In genomic region chr3:103393395-103394186, GRCh38 we compare ENCODE assay signal across 25 cellular contexts.
DNase-seq lines count a peak whose midpoint lies in the region; ATAC-seq, FAIRE-seq and TF ChIP-seq lines count a peak whose summit lies in the region.
"Had no signal": no experiment of that assay in that cellular context is flagged by ENCODE, and none has a peak within 500 bp of the region (broad histone marks: within the 10 kb centered on the region; RNA-seq: fewer than 3 reads in every experiment).

No MANE protein-coding gene starts in this region.

- peak overlapping the region; percentile 96 for H2BK120ac ChIP-seq in IMR-90 (ENCODE audit: low read depth, low read length)

- H3K4me1 ChIP-seq in IMR-90 (ENCODE audit: control insufficient read depth, insufficient read depth, low read length) (peaks cover 2% of the 10 kb centered on the region), heart right ventricle (no peaks in the 10 kb centered on the region), Karpas-422 (ENCODE audit: low read length) (no peaks in the 10 kb centered on the region)
- H3K4me1 ChIP-seq: esophagus squamous epithelium, HAP-1, right lobe of liver, upper lobe of right lung had no signal

- H4K5ac ChIP-seq in IMR-90 (ENCODE audit: low read depth, low read length): peak overlapping the region; percentile 65; the same call in 1 of the 2 replicates

- peak overlapping the region; percentile 74; the same call in 1 of the 2 replicates for H2AK5ac ChIP-seq in IMR-90 (ENCODE audit: low read depth, low read length)

- dilution Hi-C loops in IMR-90 (cut with HindIII; ENCODE audit: low sequenced_read_pairs, unreplicated experiment): no loop called here

- no peaks in the 10 kb centered on the region for H3K27me3 ChIP-seq in IMR-90 (ENCODE audit: control insufficient read depth, insufficient read depth, low read length)
- H3K27me3 ChIP-seq in heart right ventricle: no peaks in the 10 kb centered on the region
- no peaks in the 10 kb centered on the region for H3K27me3 ChIP-seq in Karpas-422 (ENCODE audit: low read length)
- H3K27me3 ChIP-seq: esophagus squamous epithelium, right lobe of liver, upper lobe of right lung had no signal

- H3K4me1 Mint-ChIP-seq in chondrocyte (ENCODE audit: low read depth) (peaks cover 11% of the 10 kb centered on the region), osteocyte (ENCODE audit: unreplicated experiment) (peaks cover 19% of the 10 kb centered on the region)
- H3K4me1 Mint-ChIP-seq: activated CD4-positive, alpha-beta T cell treated with anti-CD3 and anti-CD28 coated beads for 36 hours; nephron had no signal

- H3K79me1 ChIP-seq in IMR-90 (ENCODE audit: low read depth in 1 of 2, low read length in 2 of 2): no peaks in the 10 kb centered on the region

- H3K9ac ChIP-seq in IMR-90 (ENCODE audit: low read depth, low read length) (no peak overlapping the region), Karpas-422 (ENCODE audit: low read length) (no peak overlapping the region)

- peak overlapping the region; percentile 60; the same call in 1 of the 2 replicates for H3K23ac ChIP-seq in IMR-90 (ENCODE audit: low read depth, low read length)

- DNase-seq in AG20443 (ENCODE audit: low spot score): peak; percentile 9
- peak; percentile 71 for DNase-seq in IMR-90
- no peak for DNase-seq in chondrocyte (ENCODE audit: low spot score)
- no peak for DNase-seq in osteocyte (ENCODE audit: extremely low spot score, unreplicated experiment)
- DNase-seq in frontal cortex (ENCODE audit: low spot score in 2 of 2): no peak
- DNase-seq in heart right ventricle: no peak
- DNase-seq in coronary artery (ENCODE audit: low spot score): no peak
- DNase-seq in Karpas-422: no peak
- DNase-seq: activated CD4-positive, alpha-beta T cell treated with anti-CD3 and anti-CD28 coated beads for 36 hours; activated naive CD4-positive, alpha-beta T cell treated with anti-CD3 and anti-CD28 coated beads for 36 hours; activated T-cell treated with anti-CD3 and anti-CD28 coated beads, Interleukin-2, amount 50 U/mL, for 48 hours; anterior cingulate cortex; CD4-positive, alpha-beta T cell; DMS153; effector memory CD8-positive, alpha-beta T cell; esophagus squamous epithelium; KG1; NCI-H187 treated with DMSO at 0.1 percent for 48 hours; NCI-H82; right lobe of liver; Right ventricle myocardium superior; upper lobe of right lung had no signal

- H3K9me2 ChIP-seq in Karpas-422 (replicated peaks; ENCODE audit: insufficient read depth, low read length): no peaks in the 10 kb centered on the region

- no TSS peak for BruUV-seq in IMR-90 (replicated peaks; lab: Mats Ljungman, UMichigan)

- no CpG with 5 or more reads among the region's 4 CpGs for WGBS in IMR-90 (ENCODE audit: extremely low coverage in 2 of 2, insufficient read length in 1 of 2), 2 experiments
- WGBS in heart right ventricle, 2 donors: 70 to 82% methylated on average over 4 of the region's 4 CpGs

- H2AK9ac ChIP-seq in IMR-90 (replicated peaks; ENCODE audit: low read depth, low read length, poor library complexity): no peak overlapping the region

- H3K27ac ChIP-seq in IMR-90 (ENCODE audit: insufficient read depth, low read length): peak overlapping the region; percentile 77; the same call in 1 of the 2 replicates
- H3K27ac ChIP-seq in heart right ventricle: no peak overlapping the region
- H3K27ac ChIP-seq in coronary artery: no peak overlapping the region
- H3K27ac ChIP-seq in Karpas-422 (ENCODE audit: low read length): no peak overlapping the region
- H3K27ac ChIP-seq: esophagus squamous epithelium, right lobe of liver, upper lobe of right lung had no signal

- H2AFZ ChIP-seq in IMR-90 (replicated peaks; ENCODE audit: low read length, poor library complexity): peak overlapping the region; percentile 72
- H2AFZ ChIP-seq in Karpas-422 (ENCODE audit: low read length): no peak overlapping the region

- peak overlapping the region; percentile 94 for H2BK5ac ChIP-seq in IMR-90 (ENCODE audit: low read depth, low read length, poor library complexity, severe bottlenecking)

- intact Hi-C loops in IMR-90 (cut with micrococcal nuclease) (no loop called here), heart right ventricle (cut with DNase I) (no loop called here)

- no peak for TF ChIP-seq RAD21 in IMR-90 (IDR thresholded peaks at IDR 0.05; ENCODE audit: low read length)

- no peak for FAIRE-seq in frontal cortex (lab: Jason Lieb, UNC)

- H3K9me1 ChIP-seq in IMR-90 (ENCODE audit: insufficient read depth, low read length): no peaks in the 10 kb centered on the region

- no peak overlapping the region for H3K4me3 Mint-ChIP-seq in chondrocyte (ENCODE audit: unreplicated experiment)
- H3K4me3 Mint-ChIP-seq in osteocyte (ENCODE audit: unreplicated experiment): no peak overlapping the region
- H3K4me3 Mint-ChIP-seq: activated CD4-positive, alpha-beta T cell treated with anti-CD3 and anti-CD28 coated beads for 36 hours; activated naive CD4-positive, alpha-beta T cell treated with anti-CD3 and anti-CD28 coated beads for 36 hours; CD4-positive, alpha-beta T cell; effector memory CD8-positive, alpha-beta T cell; nephron had no signal

- H3K4ac ChIP-seq in IMR-90 (ENCODE audit: low read depth, low read length): peak overlapping the region; percentile 95

- peak overlapping the region; percentile 97 for H2BK20ac ChIP-seq in IMR-90 (ENCODE audit: low read depth, low read length)

- no peaks in the 10 kb centered on the region for H3K9me3 ChIP-seq in IMR-90 (ENCODE audit: control insufficient read depth, insufficient read depth, low read length)
- no peaks in the 10 kb centered on the region for H3K9me3 ChIP-seq in heart right ventricle
- peaks cover 6% of the 10 kb centered on the region for H3K9me3 ChIP-seq in Karpas-422 (ENCODE audit: low read length)
- H3K9me3 ChIP-seq: esophagus squamous epithelium, HAP-1, right lobe of liver, upper lobe of right lung had no signal

- H3K4me3 ChIP-seq in IMR-90 (ENCODE audit: insufficient read depth, low read depth, low read length) (no peak overlapping the region), heart right ventricle (no peak overlapping the region), coronary artery (no peak overlapping the region), Karpas-422 (ENCODE audit: low read length) (no peak overlapping the region)
- H3K4me3 ChIP-seq: esophagus squamous epithelium, HAP-1, right lobe of liver, upper lobe of right lung had no signal

- H3K27ac Mint-ChIP-seq in chondrocyte (ENCODE audit: unreplicated experiment) (peak overlapping the region; percentile 20), osteocyte (ENCODE audit: unreplicated experiment) (peak overlapping the region; percentile 28)
- H3K27ac Mint-ChIP-seq: activated CD4-positive, alpha-beta T cell treated with anti-CD3 and anti-CD28 coated beads for 36 hours; activated naive CD4-positive, alpha-beta T cell treated with anti-CD3 and anti-CD28 coated beads for 36 hours; CD4-positive, alpha-beta T cell; effector memory CD8-positive, alpha-beta T cell; nephron had no signal

- peak overlapping the region; percentile 48; the same call in 1 of the 2 replicates for H3K4me2 ChIP-seq in IMR-90 (ENCODE audit: low read depth, low read length)
- no peak overlapping the region for H3K4me2 ChIP-seq in Karpas-422 (ENCODE audit: low read depth, low read length, poor library complexity, severe bottlenecking)

- in situ Hi-C loops in IMR-90 (cut with MboI; ENCODE audit: low sequenced_read_pairs): no loop called here

- CTCF ChIA-PET in IMR-90 (lab: Yijun Ruan, JAX): no interaction called here

- H3K27me3 Mint-ChIP-seq in chondrocyte (ENCODE audit: low read depth) (peaks cover 4% of the 10 kb centered on the region), osteocyte (ENCODE audit: unreplicated experiment) (no peaks in the 10 kb centered on the region)
- H3K27me3 Mint-ChIP-seq: activated CD4-positive, alpha-beta T cell treated with anti-CD3 and anti-CD28 coated beads for 36 hours; CD4-positive, alpha-beta T cell; effector memory CD8-positive, alpha-beta T cell had no signal

- TF ChIP-seq POLR2A in IMR-90 (IDR thresholded peaks at IDR 0.05; ENCODE audit: low read depth, low read length): no peak

- H3K18ac ChIP-seq in IMR-90 (ENCODE audit: low read depth, low read length): peak overlapping the region; percentile 90; the same call in 1 of the 2 replicates

- H4K8ac ChIP-seq in IMR-90 (ENCODE audit: low read depth in 2 of 2, low read length in 2 of 2): peak overlapping the region in 1 of 2 experiments; percentile 83; a peak in 2 of 4 replicates

- TF ChIP-seq CTCF in IMR-90 (conservative IDR thresholded peaks at IDR 0.05; ENCODE audit: low read depth, low read length): no peak
- TF ChIP-seq CTCF in chondrocyte (IDR thresholded peaks at IDR 0.05): no peak
- no peak for TF ChIP-seq CTCF in osteocyte (IDR thresholded peaks at IDR 0.05)
- TF ChIP-seq CTCF in heart right ventricle (IDR thresholded peaks at IDR 0.05): no peak
- no peak for TF ChIP-seq CTCF in coronary artery (IDR thresholded peaks at IDR 0.05)

- H4K20me1 ChIP-seq in IMR-90 (ENCODE audit: insufficient read depth, low read length): no peaks in the 10 kb centered on the region
- no peaks in the 10 kb centered on the region for H4K20me1 ChIP-seq in Karpas-422 (ENCODE audit: insufficient read depth, low read depth, low read length)

- no peak overlapping the region for H2BK15ac ChIP-seq in IMR-90 (ENCODE audit: low read depth, low read length)

- 0 out of 2 replicates have a peak overlapping the region, but pooled peaks have one; percentile 52 for H3K14ac ChIP-seq in IMR-90 (replicated peaks; ENCODE audit: low read depth, low read length)

- peak; percentile 60 for ATAC-seq in IMR-90 (ENCODE audit: low read depth)
- ATAC-seq in heart right ventricle: no peak
- ATAC-seq: activated CD4-positive, alpha-beta T cell treated with anti-CD3 and anti-CD28 coated beads for 36 hours; effector memory CD8-positive, alpha-beta T cell; left lobe of liver; right lobe of liver; upper lobe of right lung had no signal

- H3K36me3 ChIP-seq in IMR-90 (ENCODE audit: control insufficient read depth, insufficient read depth, low read length) (no peaks in the 10 kb centered on the region), heart right ventricle (no peaks in the 10 kb centered on the region), Karpas-422 (ENCODE audit: insufficient read depth, low read length) (no peaks in the 10 kb centered on the region)
- H3K36me3 ChIP-seq: esophagus squamous epithelium, HAP-1, right lobe of liver, upper lobe of right lung had no signal

- no peaks in the 10 kb centered on the region for H3K79me2 ChIP-seq in Karpas-422 (ENCODE audit: low read length)

- POLR2A ChIA-PET in IMR-90 (lab: Charles Lee; ENCODE audit: unreplicated experiment): no interaction called here

- peak overlapping the region; percentile 87 for H4K91ac ChIP-seq in IMR-90 (ENCODE audit: insufficient read depth, low read depth, low read length)

- no peaks in the 10 kb centered on the region for H3K36me3 Mint-ChIP-seq in chondrocyte (ENCODE audit: low read depth)
- H3K36me3 Mint-ChIP-seq in osteocyte (ENCODE audit: unreplicated experiment): no peaks in the 10 kb centered on the region

- H3K56ac ChIP-seq in IMR-90 (ENCODE audit: extremely low read depth, insufficient read depth, low read length): peak overlapping the region; percentile 71

- H3K9me3 Mint-ChIP-seq in chondrocyte (ENCODE audit: low read depth): no peaks in the 10 kb centered on the region
- peaks cover 3% of the 10 kb centered on the region for H3K9me3 Mint-ChIP-seq in osteocyte (ENCODE audit: unreplicated experiment)
- H3K9me3 Mint-ChIP-seq: CD4-positive, alpha-beta T cell; nephron had no signal

TF ChIP-seq in IMR-90, 13 proteins besides CTCF, POLR2A, EP300 and RAD21 (continues in another document):
- no peak for TF ChIP-seq RCOR1 (IDR thresholded peaks at IDR 0.05; ENCODE audit: insufficient replicate concordance, low read length)

Comparison
In these comparisons a context has a peak if more than half of its experiments do, and no peak if none do; other contexts are left out.
1. DNase-seq: peak in AG20443 (single experiment) and IMR-90 (single experiment); none in chondrocyte (single experiment), osteocyte (single experiment), frontal cortex (0 of 2), heart right ventricle (0 of 2), coronary artery (single experiment) and Karpas-422 (single experiment).